11 cellular contexts compared by ENCODE assay signal in the genomic region with DNA sequence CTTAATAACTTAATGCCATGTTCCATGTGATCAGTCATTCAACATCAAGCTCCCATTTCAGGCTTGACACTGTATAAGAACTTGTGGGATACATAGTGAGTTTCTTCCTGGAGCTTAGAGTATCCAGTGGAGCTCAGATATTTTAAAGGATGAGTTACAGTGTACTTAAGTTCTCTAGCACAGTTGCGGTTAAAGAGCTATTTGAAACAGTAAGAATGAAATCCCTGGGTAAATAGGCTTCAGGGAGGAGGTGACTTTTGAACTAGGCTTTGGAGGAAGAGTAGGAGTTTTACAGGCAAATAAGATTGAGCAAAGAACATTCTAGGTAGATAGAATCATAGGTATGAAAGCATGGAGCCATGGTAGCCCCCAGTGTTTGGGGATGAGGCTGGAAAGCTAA. TPM values are rescaled to one million over a fixed set of nuclear protein-coding genes. Genes with fewer than 3 reads are reported as not detected.
DNase-seq lines count a peak whose midpoint lies in the region; ATAC-seq and TF ChIP-seq lines count a peak whose summit lies in the region.
"Had no signal": no experiment of that assay in that cellular context is flagged by ENCODE, and none has a peak within 500 bp of the region (broad histone marks: within the 10 kb centered on the region; RNA-seq: fewer than 3 reads in every experiment).

No MANE protein-coding gene starts in this region.

- H3K79me2 ChIP-seq in OCI-LY3 (ENCODE audit: low read length) = peaks cover 93% of the 10 kb centered on the region

- no peak overlapping the region for H3K9ac ChIP-seq in OCI-LY3 (ENCODE audit: low read length)
- no peak overlapping the region for H3K9ac ChIP-seq in rectal smooth muscle tissue (ENCODE audit: low read length)

- CTCF ChIA-PET in CD8-positive, alpha-beta memory T cell (lab: Charles Lee) = interaction anchor here (1.0 to 1.5 kb wide), 3 partner anchors 40 to 164 kb away, joined by 3 read pairs; no protein-coding TSS in a partner anchor

- no peak overlapping the region for H3K4me3 ChIP-seq in CD8-positive, alpha-beta memory T cell (ENCODE audit: low read length)
- H3K4me3 ChIP-seq in OCI-LY3 (ENCODE audit: low read length) (no peak overlapping the region), coronary artery (peak overlapping the region; percentile 36), rectal smooth muscle tissue (ENCODE audit: low read length) (peak overlapping the region; percentile 25)

- H3K4me1 ChIP-seq in CD8-positive, alpha-beta memory T cell (ENCODE audit: insufficient read depth, low read length) = peaks cover 45% of the 10 kb centered on the region
- H3K4me1 ChIP-seq in OCI-LY3 (ENCODE audit: low read length) = peaks cover 35% of the 10 kb centered on the region
- no peaks in the 10 kb centered on the region for H3K4me1 ChIP-seq in rectal smooth muscle tissue (ENCODE audit: control insufficient read depth, insufficient read depth, low read length)

- H3K36me3 Mint-ChIP-seq in CD8-positive, alpha-beta memory T cell = peaks cover 0 to 26% (median 5%) of the 10 kb centered on the region in 3 donors

- ATAC-seq in GM19324 (IDR thresholded peaks at IDR 0.05; ENCODE audit: low FRiP score, unreplicated experiment) (no peak), GM21423 (IDR thresholded peaks at IDR 0.05; ENCODE audit: unreplicated experiment) (no peak)

- peak overlapping the region in 6 of 8 donors; percentile 19 to 75 (median 49) for H3K27ac Mint-ChIP-seq in CD8-positive, alpha-beta memory T cell

- H3K4me2 ChIP-seq in OCI-LY3 (ENCODE audit: low read length) = peak overlapping the region; percentile 26

- TF ChIP-seq CTCF in OCI-LY3 (IDR thresholded peaks at IDR 0.05; ENCODE audit: low read depth, low read length) (no peak), coronary artery (IDR thresholded peaks at IDR 0.05) (no peak)

- H3K27me3 ChIP-seq in CD8-positive, alpha-beta memory T cell (ENCODE audit: insufficient read depth, low read length, poor library complexity, severe bottlenecking) = no peaks in the 10 kb centered on the region
- H3K27me3 ChIP-seq in OCI-LY3 (ENCODE audit: low read depth, low read length) (no peaks in the 10 kb centered on the region), rectal smooth muscle tissue (ENCODE audit: control insufficient read depth, insufficient read depth, low read length) (no peaks in the 10 kb centered on the region)

- no peaks in the 10 kb centered on the region for H3K9me3 Mint-ChIP-seq in CD8-positive, alpha-beta memory T cell

- H3K9me3 ChIP-seq in CD8-positive, alpha-beta memory T cell (ENCODE audit: low read length) = no peaks in the 10 kb centered on the region
- H3K9me3 ChIP-seq in OCI-LY3 (ENCODE audit: insufficient read depth, low read length) = no peaks in the 10 kb centered on the region

- H3K27me3 Mint-ChIP-seq in CD8-positive, alpha-beta memory T cell = peaks cover 0 to 3% of the 10 kb centered on the region in 2 donors

- H2AFZ ChIP-seq in OCI-LY3 (ENCODE audit: low read depth, low read length) = no peak overlapping the region

- H3K27ac ChIP-seq in CD8-positive, alpha-beta memory T cell (ENCODE audit: low read depth, low read length) = no peak overlapping the region
- H3K27ac ChIP-seq in OCI-LY3 (ENCODE audit: low read length) = no peak overlapping the region
- peak overlapping the region; percentile 56 to 71 for H3K27ac ChIP-seq in coronary artery
- H3K27ac ChIP-seq in rectal smooth muscle tissue (ENCODE audit: low read depth, low read length) = no peak overlapping the region

- H4K20me1 ChIP-seq in OCI-LY3 (ENCODE audit: insufficient read depth, low read length) = peaks cover 63% of the 10 kb centered on the region

- H3K36me3 ChIP-seq in CD8-positive, alpha-beta memory T cell (ENCODE audit: insufficient read depth, low read length) = no peaks in the 10 kb centered on the region
- H3K36me3 ChIP-seq in OCI-LY3 (replicated peaks; ENCODE audit: low read depth, low read length) (peaks cover 16% of the 10 kb centered on the region), rectal smooth muscle tissue (ENCODE audit: control insufficient read depth, insufficient read depth, low read length) (no peaks in the 10 kb centered on the region)

- H3K4me1 Mint-ChIP-seq in CD8-positive, alpha-beta memory T cell = peaks cover 65 to 80% (median 74%) of the 10 kb centered on the region in 3 donors

- peak overlapping the region in 2 of 7 donors; percentile 14 to 57 for H3K4me3 Mint-ChIP-seq in CD8-positive, alpha-beta memory T cell

- POLR2A ChIA-PET in CD8-positive, alpha-beta memory T cell (lab: Charles Lee) = interaction anchor here (0.5 to 1.1 kb wide), 3 partner anchors 9 to 36 kb away, joined by 3 to 4 read pairs (median 3); no protein-coding TSS in a partner anchor

- DNase-seq in CD8-positive, alpha-beta memory T cell = no peak
- DNase-seq in coronary artery (ENCODE audit: low spot score) = no peak
- DNase-seq in stimulated activated CD4-positive, alpha-beta T cell treated with anti-CD3 and anti-CD28 coated beads, Interleukin-2, amount 100 ng/mL, for 48 hours = no peak
- no peak for DNase-seq in NCI-H2227 treated with DMSO at 0.1 percent for 48 hours (lab: John Stamatoyannopoulos, UW)
- DNase-seq: erythroblast, NCI-H1092 treated with DMSO at 0.1 percent for 48 hours, posterior cingulate gyrus had no signal

RNA-seq across cellular contexts. Expression of a gene that starts 3.8 kb away (rescaled TPM):
- 10 to 100 TPM; 31.2 to 33.1 TPM for total RNA-seq in CD8-positive, alpha-beta memory T cell
- 10.4 TPM for polyA plus RNA-seq in CD8-positive, alpha-beta memory T cell

RNA-seq across cellular contexts. Expression of a gene that starts 36.3 kb away (rescaled TPM):
- total RNA-seq in CD8-positive, alpha-beta memory T cell = 100 to 1,000 TPM; 132 to 133 TPM
- polyA plus RNA-seq in CD8-positive, alpha-beta memory T cell = 134 TPM

Comparison
In these comparisons a context has a peak if more than half of its experiments do, and no peak if none do; other contexts are left out.
1. H3K27ac ChIP-seq: peak in coronary artery (2 of 2); none in CD8-positive, alpha-beta memory T cell (single experiment), OCI-LY3 (single experiment) and rectal smooth muscle tissue (single experiment).
2. H3K4me3 ChIP-seq: peak in coronary artery (single experiment) and rectal smooth muscle tissue (single experiment); none in CD8-positive, alpha-beta memory T cell (single experiment) and OCI-LY3 (single experiment).